8 cellular contexts compared by ENCODE assay signal in genomic region chr11:73141031-73141308, GRCh38. TPM values are rescaled to one million over a fixed set of nuclear protein-coding genes. Genes with fewer than 3 reads are reported as not detected.
DNase-seq lines count a peak whose midpoint lies in the region; ATAC-seq and TF ChIP-seq lines count a peak whose summit lies in the region.

No MANE protein-coding gene starts in this region.

- TF ChIP-seq CTCF in PC-3 (conservative IDR thresholded peaks at IDR 0.05; ENCODE audit: low read depth, low read length), result no peak
- no peak for TF ChIP-seq CTCF in MCF 10A (IDR thresholded peaks at IDR 0.05; ENCODE audit: unreplicated experiment)
- no peak for TF ChIP-seq CTCF in right lobe of liver (IDR thresholded peaks at IDR 0.05)
- no peak for TF ChIP-seq CTCF in suprapubic skin (IDR thresholded peaks at IDR 0.05)

- WGBS in right lobe of liver (ENCODE audit: insufficient coverage, low coverage, low lambda C conversion rate, missing lambda C conversion rate), result 0% methylated on average over 4 of the region's 17 CpGs
- WGBS in suprapubic skin, result 0% methylated on average over 2 of the region's 17 CpGs

- TF ChIP-seq EP300 in suprapubic skin (IDR thresholded peaks at IDR 0.05), result no peak

- H3K27me3 ChIP-seq in PC-3 (ENCODE audit: low read length) (no peaks in the 10 kb centered on the region), right lobe of liver (no peaks in the 10 kb centered on the region), suprapubic skin (no peaks in the 10 kb centered on the region)

- peak overlapping the region; percentile 33 for H3K27ac Mint-ChIP-seq in MCF 10A (ENCODE audit: low read depth, unreplicated experiment)

- H3K79me2 ChIP-seq in PC-3 (ENCODE audit: low read length), result peaks cover 52% of the 10 kb centered on the region

- peak overlapping the region; percentile 85 for H3K9ac ChIP-seq in PC-3 (ENCODE audit: low read length)

- H3K36me3 Mint-ChIP-seq in MCF 10A (ENCODE audit: insufficient read depth, unreplicated experiment), result peaks cover 15% of the 10 kb centered on the region

- peak overlapping the region; percentile 96 for H2AFZ ChIP-seq in PC-3 (ENCODE audit: low read length)

- H3K4me3 ChIP-seq in PC-3 (ENCODE audit: low read length), result peak overlapping the region; percentile 87
- peak overlapping the region; percentile 75 to 86 (median 84) for H3K4me3 ChIP-seq in right lobe of liver
- peak overlapping the region; percentile 94 for H3K4me3 ChIP-seq in suprapubic skin

- H3F3A ChIP-seq in PC-3 (ENCODE audit: low read length, unreplicated experiment), result no peaks in the 10 kb centered on the region

- H3K9me3 Mint-ChIP-seq in MCF 10A (ENCODE audit: unreplicated experiment), result no peaks in the 10 kb centered on the region

- peak overlapping the region; percentile 84 for H3K4me2 ChIP-seq in PC-3 (ENCODE audit: low read length)

- 0 out of 2 replicates have a peak overlapping the region, but pooled peaks have one; percentile 4 for H3K27ac ChIP-seq in PC-3 (ENCODE audit: low read length)
- peak overlapping the region; percentile 94 to 97 (median 96) for H3K27ac ChIP-seq in right lobe of liver
- H3K27ac ChIP-seq in suprapubic skin, result peak overlapping the region; percentile 46

- peaks cover 20% of the 10 kb centered on the region for H3K4me1 ChIP-seq in PC-3 (ENCODE audit: insufficient read depth, low read length)
- H3K4me1 ChIP-seq in right lobe of liver, result peaks cover 0 to 51% (median 20%) of the 10 kb centered on the region in 4 donors
- H3K4me1 ChIP-seq in suprapubic skin, result peaks cover 24% of the 10 kb centered on the region

- H3K36me3 ChIP-seq in PC-3 (ENCODE audit: low read depth, low read length), result peaks cover 7% of the 10 kb centered on the region; the same call in 1 of the 2 replicates
- no peaks in the 10 kb centered on the region for H3K36me3 ChIP-seq in right lobe of liver
- H3K36me3 ChIP-seq in suprapubic skin, result no peaks in the 10 kb centered on the region

- H4K20me1 ChIP-seq in PC-3 (ENCODE audit: low read length), result no peaks in the 10 kb centered on the region; the same call in 1 of the 2 replicates

- no peaks in the 10 kb centered on the region for H3K9me3 ChIP-seq in PC-3 (ENCODE audit: low read length)
- no peaks in the 10 kb centered on the region for H3K9me3 ChIP-seq in right lobe of liver
- no peaks in the 10 kb centered on the region for H3K9me3 ChIP-seq in suprapubic skin

- POLR2A ChIA-PET in PC-3 (lab: Charles Lee; ENCODE audit: unreplicated experiment) (interaction anchor here (0.7 kb wide), 1 partner anchor 132 kb away, joined by 3 read pairs; no protein-coding TSS in a partner anchor), MCF 10A (lab: Yijun Ruan, JAX) (interaction anchor here (2.4 kb wide), 1 partner anchor 328 kb away, joined by 8 read pairs; no protein-coding TSS in a partner anchor)

- peak; percentile 49 for DNase-seq in G401 (ENCODE audit: low spot score)
- peak; percentile 35 for DNase-seq in PC-3
- no peak for DNase-seq in MCF 10A (ENCODE audit: unreplicated experiment)
- peak; percentile 55 to 67 (median 56) for DNase-seq in right lobe of liver
- DNase-seq in suprapubic skin (ENCODE audit: low spot score in 2 of 2), result peak in 1 of 2 donors; percentile 72

- in situ Hi-C loops in G401 (cut with HindIII; ENCODE audit: low sequenced_read_pairs), result no loop called here

- intact Hi-C loops in PC-3 (cut with micrococcal nuclease) (loop anchor here (1.0 to 5.0 kb wide), 4 partner anchors 36 to 216 kb away; no protein-coding TSS in a partner anchor), MCF 10A (cut with micrococcal nuclease) (no loop called here), right lobe of liver (cut with DNase I) (no loop called here)

- no peaks in the 10 kb centered on the region for H3K9me2 ChIP-seq in PC-3 (replicated peaks; ENCODE audit: low read length)

- no peaks in the 10 kb centered on the region for H3K27me3 Mint-ChIP-seq in MCF 10A (ENCODE audit: insufficient read depth, unreplicated experiment)

- peaks cover 7% of the 10 kb centered on the region for H3K4me1 Mint-ChIP-seq in MCF 10A (ENCODE audit: insufficient read depth, unreplicated experiment)

- BruUV-seq in PC-3 (replicated peaks; lab: Mats Ljungman, UMichigan), result no TSS peak
- BruUV-seq in MCF 10A (replicated peaks; lab: Mats Ljungman, UMichigan), result no TSS peak

- CTCF ChIA-PET in PC-3 (lab: Charles Lee) (no interaction called here), MCF 10A (lab: Yijun Ruan, JAX) (no interaction called here)

- no peak for TF ChIP-seq POLR2A in right lobe of liver (IDR thresholded peaks at IDR 0.05)
- no peak for TF ChIP-seq POLR2A in suprapubic skin (IDR thresholded peaks at IDR 0.05)

- H3K4me3 Mint-ChIP-seq in MCF 10A (ENCODE audit: unreplicated experiment), result peak overlapping the region; percentile 99

- ATAC-seq in PC-3, result peak; percentile 5
- peak in 3 of 4 donors; percentile 1 to 9 (median 2) for ATAC-seq in right lobe of liver
- ATAC-seq in HG02973 (IDR thresholded peaks at IDR 0.05; ENCODE audit: unreplicated experiment), result no peak
- ATAC-seq in GM19455 (IDR thresholded peaks at IDR 0.05; ENCODE audit: unreplicated experiment), result no peak
- ATAC-seq in GM21576 (IDR thresholded peaks at IDR 0.05; ENCODE audit: unreplicated experiment), result no peak

RNA-seq across cellular contexts. Expression of gene FCHSD2, which starts 1.1 kb away (rescaled TPM):
- total RNA-seq in G401 (2014; rRNA removed; shearing (Covaris generic)), result 4.1 and 11.0 TPM in 2 replicates
- total RNA-seq in PC-3 (2014; rRNA removed), result 7.1 and 8.8 TPM in 2 replicates
- total RNA-seq in MCF 10A (2022), result 12.8 and 14.0 TPM in 2 replicates
- 10 to 100 TPM; 10.8 to 25.9 (median 17.8) TPM for total RNA-seq in right lobe of liver
- total RNA-seq in suprapubic skin, result 10 to 100 TPM in 1 of 4 donors, 1 to 10 TPM in 3; 5.7 to 16.8 (median 7.9) TPM

Comparison
In these comparisons a context has a peak if more than half of its experiments do, and no peak if none do; other contexts are left out.
1. ATAC-seq: peak in PC-3 (single experiment) and right lobe of liver (3 of 4); none in HG02973 (single experiment), GM19455 (single experiment) and GM21576 (single experiment).
2. H3K27ac ChIP-seq: peak in every context shown above with its lines; median percentile 96 in right lobe of liver; 46 in suprapubic skin; 4 in PC-3.
3. Peak in every context shown above with its lines, with median percentiles within 50 percentile points of each other: H3K4me3 ChIP-seq.